In genomic region chr2:219159771-219160185, GRCh38 we compare ENCODE assay signal across 8 cellular contexts. TPM values are rescaled to one million over a fixed set of nuclear protein-coding genes. Genes with fewer than 3 reads are reported as not detected.
A peak's percentile ranks its signal among the peaks of the same experiment; 100 is the strongest.
DNase-seq lines count a peak whose midpoint lies in the region; ATAC-seq and TF ChIP-seq lines count a peak whose summit lies in the region.

No MANE protein-coding gene starts in this region.

- ATAC-seq in central memory CD8-positive, alpha-beta T cell (replicated peaks; ENCODE audit: extremely low read depth, poor library complexity, severe bottlenecking): no peak
- no peak for ATAC-seq in HG02970 (IDR thresholded peaks at IDR 0.05; ENCODE audit: low FRiP score, unreplicated experiment)

- H3K4me1 ChIP-seq in HUES64 (ENCODE audit: insufficient read depth, low read length): peaks cover 8% of the 10 kb centered on the region

- H3K4me1 Mint-ChIP-seq in central memory CD8-positive, alpha-beta T cell: peaks cover 18% of the 10 kb centered on the region

- H3K4me3 ChIP-seq in GM12864 (ENCODE audit: low read depth, low read length) (peak overlapping the region; percentile 77), HUES64 (ENCODE audit: low read length) (peak overlapping the region; percentile 97), neural cell (ENCODE audit: low read length) (peak overlapping the region; percentile 85)

- TF ChIP-seq CTCF in GM12864 (IDR thresholded peaks at IDR 0.05; ENCODE audit: low read depth, low read length, missing control alignments): no peak
- no peak for TF ChIP-seq CTCF in neural cell (IDR thresholded peaks at IDR 0.05; ENCODE audit: poor library complexity, severe bottlenecking)

- H3K27me3 Mint-ChIP-seq in central memory CD8-positive, alpha-beta T cell: no peaks in the 10 kb centered on the region

- H3K4me2 ChIP-seq in neural cell (ENCODE audit: low read length): peak overlapping the region; percentile 63

- peak overlapping the region; percentile 66 for H2AFZ ChIP-seq in neural cell (ENCODE audit: low read depth, low read length)

- H3K27ac Mint-ChIP-seq in central memory CD8-positive, alpha-beta T cell (ENCODE audit: low read depth): peak overlapping the region; percentile 90

- no peaks in the 10 kb centered on the region for H3K9me3 ChIP-seq in HUES64 (ENCODE audit: insufficient read depth, low read depth, low read length)
- no peaks in the 10 kb centered on the region for H3K9me3 ChIP-seq in neural cell (ENCODE audit: low read length)

- H3K4me3 Mint-ChIP-seq in central memory CD8-positive, alpha-beta T cell: peak overlapping the region; percentile 88

- no peak for TF ChIP-seq RAD21 in neural cell (conservative IDR thresholded peaks at IDR 0.05)

- no peaks in the 10 kb centered on the region for H3F3A ChIP-seq in neural cell (ENCODE audit: insufficient read depth, low read length, poor library complexity, severe bottlenecking)

- no peak overlapping the region for H3K27ac ChIP-seq in HUES64 (ENCODE audit: low read depth, low read length)
- H3K27ac ChIP-seq in neural cell (ENCODE audit: low read length): peak overlapping the region; percentile 78

- H3K36me3 ChIP-seq in HUES64 (ENCODE audit: insufficient read depth, low read length) (peaks cover 11% of the 10 kb centered on the region), neural cell (ENCODE audit: insufficient read depth, low read length) (no peaks in the 10 kb centered on the region)

- no peaks in the 10 kb centered on the region for H3K9me3 Mint-ChIP-seq in central memory CD8-positive, alpha-beta T cell

- TF ChIP-seq EP300 in neural cell (conservative IDR thresholded peaks at IDR 0.05; ENCODE audit: poor library complexity, severe bottlenecking): no peak

- WGBS in HUES64: 19% methylated on average over 18 of the region's 18 CpGs

- H3K27me3 ChIP-seq in HUES64 (ENCODE audit: insufficient read depth, low read length): peaks cover 14% of the 10 kb centered on the region; the same call in 1 of the 2 replicates
- no peaks in the 10 kb centered on the region for H3K27me3 ChIP-seq in neural cell (ENCODE audit: insufficient read depth, low read depth, low read length)

- H3K79me2 ChIP-seq in neural cell (replicated peaks; ENCODE audit: insufficient read depth, low read length): no peaks in the 10 kb centered on the region

- peak overlapping the region; percentile 42; the same call in 1 of the 2 replicates for H3K9ac ChIP-seq in HUES64 (ENCODE audit: low read depth, low read length)
- H3K9ac ChIP-seq in neural cell (ENCODE audit: low read length): peak overlapping the region; percentile 81

- H3K9me2 ChIP-seq in neural cell (ENCODE audit: insufficient read depth, low read length): no peaks in the 10 kb centered on the region

- no peaks in the 10 kb centered on the region for H4K20me1 ChIP-seq in neural cell (ENCODE audit: insufficient read depth)

- H3K36me3 Mint-ChIP-seq in central memory CD8-positive, alpha-beta T cell (ENCODE audit: insufficient read depth): peaks cover 31% of the 10 kb centered on the region

- DNase-seq in GM12864 (ENCODE audit: low read depth) (no peak), OCI-M2 (lab: John Stamatoyannopoulos, UW; ENCODE audit: unreplicated experiment) (no peak), Kasumi-1 (lab: John Stamatoyannopoulos, UW) (no peak), EL (no peak)
- no peak for DNase-seq in central memory CD8-positive, alpha-beta T cell (ENCODE audit: low spot score in 2 of 2)

TF ChIP-seq in neural cell, 6 proteins besides CTCF, POLR2A, EP300 and RAD21:
- TF ChIP-seq REST (IDR thresholded peaks at IDR 0.05; ENCODE audit: borderline replicate concordance) (peak; percentile 3), TAF1 (IDR thresholded peaks at IDR 0.05; ENCODE audit: low read depth) (no peak)
TF ChIP-seq in neural cell: peak in this region for 1.

RNA-seq across cellular contexts. Expression of gene NHEJ1, which starts 0.8 kb away (rescaled TPM):
- 22.7 TPM for polyA plus RNA-seq in HUES64 (2013, experiment 1 of 2)
- 20.2 TPM for polyA plus RNA-seq in HUES64 (2013, experiment 2 of 2)
- polyA plus RNA-seq in neural cell: 10.7 and 12.7 TPM in 2 replicates
- 17.8 and 19.7 TPM in 2 replicates for polyA minus RNA-seq in neural cell

RNA-seq across cellular contexts. Expression of gene SLC23A3, which starts 10.1 kb away (rescaled TPM):
- polyA plus RNA-seq in HUES64 (2013, experiment 1 of 2): not detected
- polyA plus RNA-seq in HUES64 (2013, experiment 2 of 2): 0.13 TPM
- polyA plus RNA-seq in neural cell: 0.12 and 0.28 TPM in 2 replicates
- 0.24 and 0.46 TPM in 2 replicates for polyA minus RNA-seq in neural cell

RNA-seq across cellular contexts. Expression of gene CNPPD1, which starts 16.9 kb away (rescaled TPM):
- polyA plus RNA-seq in HUES64 (2013, experiment 1 of 2): 26.3 TPM
- polyA plus RNA-seq in HUES64 (2013, experiment 2 of 2): 22.8 TPM
- polyA plus RNA-seq in neural cell: 87.7 and 89.1 TPM in 2 replicates
- 41.7 and 50.2 TPM in 2 replicates for polyA minus RNA-seq in neural cell

RNA-seq across cellular contexts. Expression of gene RETREG2, which starts 18.3 kb away (rescaled TPM):
- polyA plus RNA-seq in HUES64 (2013, experiment 1 of 2): 46.8 TPM
- 48.8 TPM for polyA plus RNA-seq in HUES64 (2013, experiment 2 of 2)
- polyA plus RNA-seq in neural cell: 156 and 164 TPM in 2 replicates
- polyA minus RNA-seq in neural cell: 109 and 110 TPM in 2 replicates

RNA-seq across cellular contexts. Expression of gene ZFAND2B, which starts 46.8 kb away (rescaled TPM):
- polyA plus RNA-seq in HUES64 (2013, experiment 1 of 2): 14.8 TPM
- 16.7 TPM for polyA plus RNA-seq in HUES64 (2013, experiment 2 of 2)
- polyA plus RNA-seq in neural cell: 73.6 and 101 TPM in 2 replicates
- 15.3 and 22.4 TPM in 2 replicates for polyA minus RNA-seq in neural cell
